Comparison of ENCODE assay signal across 12 cellular contexts in genomic region chr1:151054971-151055547, GRCh38. TPM values are rescaled to one million over a fixed set of nuclear protein-coding genes. Genes with fewer than 3 reads are reported as not detected.
DNase-seq lines count a peak whose midpoint lies in the region; ATAC-seq, FAIRE-seq and TF ChIP-seq lines count a peak whose summit lies in the region.
"Had no signal": no experiment of that assay in that cellular context is flagged by ENCODE, and none has a peak within 500 bp of the region (broad histone marks: within the 10 kb centered on the region; RNA-seq: fewer than 3 reads in every experiment).

No MANE protein-coding gene starts in this region.

- peaks cover 75% of the 10 kb centered on the region for H3K36me3 Mint-ChIP-seq in activated CD8-positive, alpha-beta memory T cell treated with anti-CD3 and anti-CD28 coated beads, Interleukin-2, amount 10 ng/mL, durations not matched to agents 7 days and 5 days
- peaks cover 81% of the 10 kb centered on the region for H3K36me3 Mint-ChIP-seq in activated B cell treated with CpG ODN at 0.5 μM for 24 hours (ENCODE audit: low read depth)
- peaks cover 54 to 63% of the 10 kb centered on the region in 2 donors for H3K36me3 Mint-ChIP-seq in stimulated activated naive B cell treated with anti-CD40 and anti-IgM and Interleukin-4, amounts not matched to agents 10 μg/mL and 1 μg/mL and 100 μg/mL, for 72 hours

- no peaks in the 10 kb centered on the region for H3K27me3 Mint-ChIP-seq in activated CD8-positive, alpha-beta memory T cell treated with anti-CD3 and anti-CD28 coated beads, Interleukin-2, amount 10 ng/mL, durations not matched to agents 7 days and 5 days
- no peaks in the 10 kb centered on the region for H3K27me3 Mint-ChIP-seq in activated B cell treated with CpG ODN at 0.5 μM for 24 hours
- no peaks in the 10 kb centered on the region for H3K27me3 Mint-ChIP-seq in stimulated activated naive B cell treated with anti-CD40 and anti-IgM and Interleukin-4, amounts not matched to agents 10 μg/mL and 1 μg/mL and 100 μg/mL, for 72 hours

- H3K4me1 Mint-ChIP-seq in activated CD8-positive, alpha-beta memory T cell treated with anti-CD3 and anti-CD28 coated beads, Interleukin-2, amount 10 ng/mL, durations not matched to agents 7 days and 5 days: peaks cover 41% of the 10 kb centered on the region
- peaks cover 58% of the 10 kb centered on the region for H3K4me1 Mint-ChIP-seq in activated B cell treated with CpG ODN at 0.5 μM for 24 hours
- peaks cover 44 to 63% of the 10 kb centered on the region in 2 donors for H3K4me1 Mint-ChIP-seq in stimulated activated naive B cell treated with anti-CD40 and anti-IgM and Interleukin-4, amounts not matched to agents 10 μg/mL and 1 μg/mL and 100 μg/mL, for 72 hours

- CTCF ChIA-PET in activated CD8-positive, alpha-beta memory T cell treated with anti-CD3 and anti-CD28 coated beads, Interleukin-2, amount 10 ng/mL, durations not matched to agents 7 days and 5 days (lab: Charles Lee): interaction anchor here (1.1 to 8.3 kb wide), 6 partner anchors 6 to 44 kb away, joined by 3 to 71 read pairs (median 6); partner anchors contain the start of genes C1orf56 and GABPB2
- CTCF ChIA-PET in activated B cell treated with CpG ODN at 0.5 μM for 24 hours (lab: Charles Lee): interaction anchor here (1.0 kb wide), 1 partner anchor 31 kb away, joined by 3 read pairs; no protein-coding TSS in a partner anchor

- POLR2A ChIA-PET in activated B cell treated with CpG ODN at 0.5 μM for 24 hours (lab: Charles Lee): interaction anchor here (0.5 to 6.8 kb wide), 4 partner anchors 8 to 274 kb away, joined by 3 to 63 read pairs (median 4); partner anchors contain the start of genes C1orf56 and GABPB2

- intact Hi-C loops in activated B cell treated with CpG ODN at 0.5 μM for 24 hours (cut with micrococcal nuclease): loop anchor here (5.0 kb wide), 1 partner anchor 128 kb away; the partner anchor contains the start of gene SETDB1
- intact Hi-C loops in left colon (cut with DNase I, micrococcal nuclease): no loop called here

- peak overlapping the region; percentile 96 for H3K27ac Mint-ChIP-seq in activated CD8-positive, alpha-beta memory T cell treated with anti-CD3 and anti-CD28 coated beads, Interleukin-2, amount 10 ng/mL, durations not matched to agents 7 days and 5 days
- peak overlapping the region; percentile 93 for H3K27ac Mint-ChIP-seq in activated B cell treated with CpG ODN at 0.5 μM for 24 hours
- peak overlapping the region; percentile 86 for H3K27ac Mint-ChIP-seq in stimulated activated naive B cell treated with anti-CD40 and anti-IgM and Interleukin-4, amounts not matched to agents 10 μg/mL and 1 μg/mL and 100 μg/mL, for 72 hours

- no peaks in the 10 kb centered on the region for H3K9me3 Mint-ChIP-seq in activated CD8-positive, alpha-beta memory T cell treated with anti-CD3 and anti-CD28 coated beads, Interleukin-2, amount 10 ng/mL, durations not matched to agents 7 days and 5 days (ENCODE audit: low read depth)
- no peaks in the 10 kb centered on the region for H3K9me3 Mint-ChIP-seq in activated B cell treated with CpG ODN at 0.5 μM for 24 hours
- no peaks in the 10 kb centered on the region for H3K9me3 Mint-ChIP-seq in stimulated activated naive B cell treated with anti-CD40 and anti-IgM and Interleukin-4, amounts not matched to agents 10 μg/mL and 1 μg/mL and 100 μg/mL, for 72 hours

- no peak for TF ChIP-seq CTCF in activated B cell treated with CpG ODN at 0.5 μM for 24 hours (IDR thresholded peaks at IDR 0.05)
- TF ChIP-seq CTCF in D721Med (IDR thresholded peaks at IDR 0.05; ENCODE audit: insufficient read depth, missing control alignments): no peak

- no peak for DNase-seq in activated CD8-positive, alpha-beta memory T cell treated with anti-CD3 and anti-CD28 coated beads, Interleukin-2, amount 10 ng/mL, durations not matched to agents 7 days and 5 days
- no peak for DNase-seq in activated CD8-positive, alpha-beta memory T cell treated with anti-CD3 and anti-CD28 coated beads, Interleukin-2, amount 50 U/mL, for 48 hours
- DNase-seq in activated B cell treated with CpG ODN at 0.5 μM for 24 hours (no peak), left colon (no peak), D721Med (ENCODE audit: insufficient read length, low spot score) (no peak), NCI-H82 treated with DMSO at 0.1 percent for 48 hours (lab: John Stamatoyannopoulos, UW; ENCODE audit: unreplicated experiment) (no peak)
- no peak for DNase-seq in stimulated activated naive B cell treated with anti-CD40 and anti-IgM and Interleukin-4, amounts not matched to agents 10 μg/mL and 1 μg/mL and 100 μg/mL, for 72 hours
- DNase-seq: NCI-H526, substantia nigra had no signal

- H3K4me3 Mint-ChIP-seq in activated CD8-positive, alpha-beta memory T cell treated with anti-CD3 and anti-CD28 coated beads, Interleukin-2, amount 10 ng/mL, durations not matched to agents 7 days and 5 days: peak overlapping the region; percentile 91
- H3K4me3 Mint-ChIP-seq in activated B cell treated with CpG ODN at 0.5 μM for 24 hours: peak overlapping the region; percentile 98
- H3K4me3 Mint-ChIP-seq in stimulated activated naive B cell treated with anti-CD40 and anti-IgM and Interleukin-4, amounts not matched to agents 10 μg/mL and 1 μg/mL and 100 μg/mL, for 72 hours: peak overlapping the region; percentile 6 to 18

- FAIRE-seq in D721Med (lab: Jason Lieb, UNC): no peak
- FAIRE-seq: G401.6 had no signal

- no peak for ATAC-seq in activated CD8-positive, alpha-beta memory T cell treated with anti-CD3 and anti-CD28 coated beads, Interleukin-2, amount 10 ng/mL, durations not matched to agents 7 days and 5 days
- ATAC-seq in activated B cell treated with CpG ODN at 0.5 μM for 24 hours (ENCODE audit: low read depth): no peak
- peak; percentile 13 for ATAC-seq in left colon
- no peak for ATAC-seq in stimulated activated naive B cell treated with anti-CD40 and anti-IgM and Interleukin-4, amounts not matched to agents 10 μg/mL and 1 μg/mL and 100 μg/mL, for 72 hours (replicated peaks)
- no peak for ATAC-seq in GM21723 (IDR thresholded peaks at IDR 0.05; ENCODE audit: unreplicated experiment)

RNA-seq across cellular contexts. Expression of gene CDC42SE1, which starts 4.4 kb away (rescaled TPM):
- 100 to 1,000 TPM; 214 to 235 TPM for total RNA-seq in activated CD8-positive, alpha-beta memory T cell treated with anti-CD3 and anti-CD28 coated beads, Interleukin-2, amount 10 ng/mL, durations not matched to agents 7 days and 5 days
- total RNA-seq in activated B cell treated with CpG ODN at 0.5 μM for 24 hours: 139 and 148 TPM in 2 replicates
- 10 to 100 TPM; 65.5 to 74.4 TPM for total RNA-seq in left colon

RNA-seq across cellular contexts. Expression of gene MLLT11, which starts 5.1 kb away (rescaled TPM):
- 1 to 10 TPM; 4.1 to 5.0 TPM for total RNA-seq in activated CD8-positive, alpha-beta memory T cell treated with anti-CD3 and anti-CD28 coated beads, Interleukin-2, amount 10 ng/mL, durations not matched to agents 7 days and 5 days
- total RNA-seq in activated B cell treated with CpG ODN at 0.5 μM for 24 hours: 0.59 and 0.67 TPM in 2 replicates
- total RNA-seq in left colon: under 1 TPM; 0.21 to 0.81 TPM

RNA-seq across cellular contexts. Expression of gene C1orf56, which starts 7.5 kb away (rescaled TPM):
- 1 to 10 TPM; 1.2 to 2.0 TPM for total RNA-seq in activated CD8-positive, alpha-beta memory T cell treated with anti-CD3 and anti-CD28 coated beads, Interleukin-2, amount 10 ng/mL, durations not matched to agents 7 days and 5 days
- total RNA-seq in activated B cell treated with CpG ODN at 0.5 μM for 24 hours (2.4 and 2.5 TPM in 2 replicates), left colon (1 to 10 TPM; 3.0 to 4.1 TPM)

RNA-seq across cellular contexts. Expression of gene GABPB2, which starts 15.5 kb away (rescaled TPM):
- total RNA-seq in activated CD8-positive, alpha-beta memory T cell treated with anti-CD3 and anti-CD28 coated beads, Interleukin-2, amount 10 ng/mL, durations not matched to agents 7 days and 5 days: 10 to 100 TPM; 20.0 to 23.9 TPM
- 13.8 and 17.4 TPM in 2 replicates for total RNA-seq in activated B cell treated with CpG ODN at 0.5 μM for 24 hours
- 10 to 100 TPM; 14.7 to 15.8 TPM for total RNA-seq in left colon

RNA-seq across cellular contexts. Expression of gene BNIPL, which starts 18.7 kb away (rescaled TPM):
- total RNA-seq in activated CD8-positive, alpha-beta memory T cell treated with anti-CD3 and anti-CD28 coated beads, Interleukin-2, amount 10 ng/mL, durations not matched to agents 7 days and 5 days: 1 to 10 TPM; 1.0 to 2.0 TPM
- 1.00 and 1.2 TPM in 2 replicates for total RNA-seq in activated B cell treated with CpG ODN at 0.5 μM for 24 hours
- total RNA-seq in left colon: under 1 TPM; 0.61 to 0.75 TPM
- total RNA-seq: glomerular endothelial cell had no signal

Comparison
In these comparisons a context has a peak if more than half of its experiments do, and no peak if none do; other contexts are left out.
1. H3K4me3 Mint-ChIP-seq: peak in every context shown above with its lines; median percentile 98 in activated B cell treated with CpG ODN at 0.5 μM for 24 hours; 91 in activated CD8-positive, alpha-beta memory T cell treated with anti-CD3 and anti-CD28 coated beads, Interleukin-2, amount 10 ng/mL, durations not matched to agents 7 days and 5 days; 12 in stimulated activated naive B cell treated with anti-CD40 and anti-IgM and Interleukin-4, amounts not matched to agents 10 μg/mL and 1 μg/mL and 100 μg/mL, for 72 hours.